In genomic region chr6:28353981-28354676, GRCh38 we compare ENCODE assay signal across 1 cellular context.
TF ChIP-seq lines count a peak whose summit lies in the region.

No MANE protein-coding gene starts in this region.

TF ChIP-seq in K562, 482 proteins besides CTCF, POLR2A, EP300 and RAD21 (continued from another document and continues in another):
- TF ChIP-seq THAP12 (CRISPR knock-in tag; IDR thresholded peaks at IDR 0.05) = peak; percentile 6; the same call in 1 of the 2 replicates
- peak; percentile 69 for TF ChIP-seq MTA1 (IDR thresholded peaks at IDR 0.05; ENCODE audit: borderline replicate concordance)
- TF ChIP-seq FOXA3 (CRISPR knock-in tag; conservative IDR thresholded peaks at IDR 0.05 in 1 of 2, IDR thresholded peaks at IDR 0.05 in 1 of 2) = peak in 1 of 2 experiments; percentile 65; a peak in 2 of 4 replicates
- TF ChIP-seq NONO (IDR thresholded peaks at IDR 0.05; ENCODE audit: low read depth in 2 of 2, low read length in 1 of 2) = peak in 1 of 2 experiments; percentile 5; a peak in 1 of 4 replicates
- no peak for TF ChIP-seq TSC22D4 (tag; IDR thresholded peaks at IDR 0.05)
- peak; percentile 75; the same call in 1 of the 2 replicates for TF ChIP-seq NBN (IDR thresholded peaks at IDR 0.05; ENCODE audit: low read depth)
- peak; percentile 88 for TF ChIP-seq ZNF174 (CRISPR knock-in tag; IDR thresholded peaks at IDR 0.05)
- TF ChIP-seq ZNF444 (CRISPR knock-in tag; IDR thresholded peaks at IDR 0.05) = peak; percentile 91
- TF ChIP-seq ZNF583 (CRISPR knock-in tag; IDR thresholded peaks at IDR 0.05) = peak; percentile 99
- TF ChIP-seq NR2C1 (IDR thresholded peaks at IDR 0.05) = no peak
- TF ChIP-seq NR2C1 (tag; IDR thresholded peaks at IDR 0.05) = peak; percentile 97
- TF ChIP-seq ATF1 (CRISPR knock-in tag; IDR thresholded peaks at IDR 0.05) = no peak
- TF ChIP-seq ATF1 (tag; IDR thresholded peaks at IDR 0.05) = peak; percentile 80
- peak; percentile 98 for TF ChIP-seq ZNF41 (CRISPR knock-in tag; conservative IDR thresholded peaks at IDR 0.05)
- TF ChIP-seq ZNF518B (CRISPR knock-in tag; IDR thresholded peaks at IDR 0.05) = 0 out of 2 replicates have a peak, but pooled peaks have one; percentile 24
- TF ChIP-seq MIER1 (IDR thresholded peaks at IDR 0.05; ENCODE audit: low read depth) = 0 out of 2 replicates have a peak, but pooled peaks have one; percentile 57
- peak; percentile 98; the same call in 1 of the 2 replicates for TF ChIP-seq ARID3B (CRISPR knock-in tag; IDR thresholded peaks at IDR 0.05; ENCODE audit: borderline replicate concordance)
- TF ChIP-seq ZFP91 (CRISPR knock-in tag; IDR thresholded peaks at IDR 0.05) = no peak
- peak; percentile 99 for TF ChIP-seq ZNF76 (CRISPR knock-in tag; IDR thresholded peaks at IDR 0.05; ENCODE audit: borderline replicate concordance)
- TF ChIP-seq NR1H2 (CRISPR knock-in tag; IDR thresholded peaks at IDR 0.05) = no peak
- no peak for TF ChIP-seq NR3C1 (CRISPR knock-in tag; IDR thresholded peaks at IDR 0.05)
- 0 out of 2 replicates have a peak, but pooled peaks have one; percentile 71 for TF ChIP-seq RNF2 (IDR thresholded peaks at IDR 0.05)
- TF ChIP-seq CXXC5 (CRISPR knock-in tag; IDR thresholded peaks at IDR 0.05) = peak; percentile 99
- peak; percentile 81; the same call in 1 of the 2 replicates for TF ChIP-seq ZKSCAN3 (CRISPR knock-in tag; IDR thresholded peaks at IDR 0.05)
- peak; percentile 77 for TF ChIP-seq ZNF699 (CRISPR knock-in tag; IDR thresholded peaks at IDR 0.05; ENCODE audit: insufficient replicate concordance)
- no peak for TF ChIP-seq TARDBP (IDR thresholded peaks at IDR 0.05)
- TF ChIP-seq PYGO2 (tag; IDR thresholded peaks at IDR 0.05) = peak; percentile 99
- TF ChIP-seq DEAF1 (CRISPR knock-in tag; IDR thresholded peaks at IDR 0.05) = peak; percentile 48; the same call in 1 of the 2 replicates
- peak; percentile 93 for TF ChIP-seq TFAP4 (CRISPR knock-in tag; IDR thresholded peaks at IDR 0.05; ENCODE audit: borderline replicate concordance)
- peak; percentile 75 for TF ChIP-seq L3MBTL2 (IDR thresholded peaks at IDR 0.05)
- TF ChIP-seq ZBTB34 (CRISPR knock-in tag; IDR thresholded peaks at IDR 0.05) = peak; percentile 97
- TF ChIP-seq CHD1 (IDR thresholded peaks at IDR 0.05; ENCODE audit: low read length) = no peak
- peak; percentile 25 for TF ChIP-seq CHD4 (IDR thresholded peaks at IDR 0.05; ENCODE audit: insufficient read depth, insufficient replicate concordance, low read depth, low read length, poor library complexity, severe bottlenecking)
- no peak for TF ChIP-seq TFAM (CRISPR knock-in tag; conservative IDR thresholded peaks at IDR 0.05)
- peak; percentile 97 for TF ChIP-seq NFXL1 (CRISPR knock-in tag; IDR thresholded peaks at IDR 0.05)
- peak; percentile 76; the same call in 1 of the 2 replicates for TF ChIP-seq ZNF561 (CRISPR knock-in tag; conservative IDR thresholded peaks at IDR 0.05)
- no peak for TF ChIP-seq GTF3C2 (IDR thresholded peaks at IDR 0.05; ENCODE audit: borderline replicate concordance, extremely low read depth, insufficient read length)
- no peak; the same call in 1 of the 2 replicates for TF ChIP-seq AFF4 (CRISPR knock-in tag; IDR thresholded peaks at IDR 0.05)
- TF ChIP-seq ZNF717 (CRISPR knock-in tag; IDR thresholded peaks at IDR 0.05) = peak; percentile 65; the same call in 1 of the 2 replicates
- TF ChIP-seq BACH1 (tag; IDR thresholded peaks at IDR 0.05) = peak; percentile 100
- TF ChIP-seq ATF4 (CRISPR knock-in tag; IDR thresholded peaks at IDR 0.05) = peak; percentile 96
